10 cellular contexts compared by ENCODE assay signal in genomic region chr3:179464296-179465092, GRCh38. TPM values are rescaled to one million over a fixed set of nuclear protein-coding genes. Genes with fewer than 3 reads are reported as not detected.
A peak's percentile ranks its signal among the peaks of the same experiment; 100 is the strongest.
DNase-seq lines count a peak whose midpoint lies in the region; ATAC-seq lines count a peak whose summit lies in the region.
"Had no signal": no experiment of that assay in that cellular context is flagged by ENCODE, and none has a peak within 500 bp of the region (broad histone marks: within the 10 kb centered on the region; RNA-seq: fewer than 3 reads in every experiment).

No MANE protein-coding gene starts in this region.

- POLR2A ChIA-PET in T-cell (lab: Charles Lee) = no interaction called here

- H3K4me3 ChIP-seq in mesendoderm (ENCODE audit: low read length) = no peak overlapping the region

- H2BK15ac ChIP-seq in mesendoderm (replicated peaks; ENCODE audit: low read depth) = no peak overlapping the region

- no peaks in the 10 kb centered on the region for H3K27me3 ChIP-seq in mesendoderm (ENCODE audit: insufficient read depth, low read length, poor library complexity)

- H2BK5ac ChIP-seq in mesendoderm (ENCODE audit: low read length) = no peak overlapping the region

- H3K4me1 Mint-ChIP-seq in T-cell = peaks cover 5 to 10% (median 10%) of the 10 kb centered on the region in 3 donors
- H3K4me1 Mint-ChIP-seq: nephron had no signal

- no peak overlapping the region for H3K27ac ChIP-seq in mesendoderm (ENCODE audit: low read depth, low read length)

- peak overlapping the region; percentile 93 for H3K4ac ChIP-seq in mesendoderm (ENCODE audit: low read depth, low read length)

- H3K79me1 ChIP-seq in mesendoderm (ENCODE audit: low read length) = no peaks in the 10 kb centered on the region

- H3K4me2 ChIP-seq in mesendoderm (ENCODE audit: low read length) = no peak overlapping the region

- H3K56ac ChIP-seq in mesendoderm (ENCODE audit: low read length) = peak overlapping the region; percentile 37

- H3K9me3 Mint-ChIP-seq in T-cell = no peaks in the 10 kb centered on the region
- H3K9me3 Mint-ChIP-seq: nephron had no signal

- no peaks in the 10 kb centered on the region for H3K79me2 ChIP-seq in mesendoderm (ENCODE audit: control insufficient read depth, insufficient read depth, low read length)

- no peak overlapping the region for H3K27ac Mint-ChIP-seq in T-cell
- H3K27ac Mint-ChIP-seq: nephron had no signal

- CTCF ChIA-PET in T-cell (lab: Charles Lee) = no interaction called here

- no peak overlapping the region for H3K9ac ChIP-seq in mesendoderm (ENCODE audit: low read length)

- peak overlapping the region in 2 of 3 donors; percentile 37 to 50 for H3K4me3 Mint-ChIP-seq in T-cell
- H3K4me3 Mint-ChIP-seq: nephron had no signal

- H2BK120ac ChIP-seq in mesendoderm (ENCODE audit: low read depth, low read length) = no peak overlapping the region

- no peak overlapping the region for H4K5ac ChIP-seq in mesendoderm (ENCODE audit: low read length)

- ATAC-seq in GM18498 (IDR thresholded peaks at IDR 0.05; ENCODE audit: unreplicated experiment) (peak; percentile 51), HG02610 (IDR thresholded peaks at IDR 0.05; ENCODE audit: unreplicated experiment) (peak; percentile 59), T-cell (replicated peaks in 1 of 4) (peak in 2 of 4 experiments; percentile 45 to 56), HG03280 (IDR thresholded peaks at IDR 0.05; ENCODE audit: unreplicated experiment) (no peak), GM19023 (IDR thresholded peaks at IDR 0.05; ENCODE audit: unreplicated experiment) (no peak)

- H3K4me1 ChIP-seq in mesendoderm (ENCODE audit: control insufficient read depth, low read depth, low read length) = no peaks in the 10 kb centered on the region

- no peak overlapping the region for H3K18ac ChIP-seq in mesendoderm (ENCODE audit: low read length)

- H3K36me3 ChIP-seq in mesendoderm (ENCODE audit: control insufficient read depth, insufficient read depth, low read length) = no peaks in the 10 kb centered on the region

- H3K27me3 Mint-ChIP-seq in T-cell = peaks cover 9% of the 10 kb centered on the region in 2 donors

- DNase-seq in T-cell (peak in 2 of 34 experiments; percentile 4 to 5), mesendoderm (peak; percentile 52), NAMALWA (ENCODE audit: low spot score) (no peak), MV-4-11 (lab: John Stamatoyannopoulos, UW) (no peak)
- DNase-seq: activated CD4-positive, CD25-positive, alpha-beta regulatory T cell had no signal

- no peak overlapping the region for H2AK5ac ChIP-seq in mesendoderm (ENCODE audit: low read length)

- no CpG with 5 or more reads among the region's 19 CpGs for WGBS in mesendoderm (ENCODE audit: extremely low coverage, insufficient coverage, low lambda C conversion rate)

- no peak overlapping the region for H4K8ac ChIP-seq in mesendoderm (ENCODE audit: low read depth, low read length)

- H3K23ac ChIP-seq in mesendoderm (ENCODE audit: low read length) = no peak overlapping the region

- no peaks in the 10 kb centered on the region for H3K36me3 Mint-ChIP-seq in T-cell

RNA-seq across cellular contexts. Expression of gene GNB4, which starts 13.2 kb away (rescaled TPM):
- total RNA-seq in T-cell = 1 to 10 TPM in 2 of 5 donors, under 1 TPM in 3; 0.26 to 2.7 (median 0.73) TPM
- 44.9 TPM for polyA plus RNA-seq in mesendoderm (2013, experiment 1 of 2)
- 45.5 TPM for polyA plus RNA-seq in mesendoderm (2013, experiment 2 of 2)

Comparison
In these comparisons a context has a peak if more than half of its experiments do, and no peak if none do; other contexts are left out.
1. ATAC-seq: peak in GM18498 (single experiment) and HG02610 (single experiment); none in HG03280 (single experiment) and GM19023 (single experiment).